In the genomic region with DNA sequence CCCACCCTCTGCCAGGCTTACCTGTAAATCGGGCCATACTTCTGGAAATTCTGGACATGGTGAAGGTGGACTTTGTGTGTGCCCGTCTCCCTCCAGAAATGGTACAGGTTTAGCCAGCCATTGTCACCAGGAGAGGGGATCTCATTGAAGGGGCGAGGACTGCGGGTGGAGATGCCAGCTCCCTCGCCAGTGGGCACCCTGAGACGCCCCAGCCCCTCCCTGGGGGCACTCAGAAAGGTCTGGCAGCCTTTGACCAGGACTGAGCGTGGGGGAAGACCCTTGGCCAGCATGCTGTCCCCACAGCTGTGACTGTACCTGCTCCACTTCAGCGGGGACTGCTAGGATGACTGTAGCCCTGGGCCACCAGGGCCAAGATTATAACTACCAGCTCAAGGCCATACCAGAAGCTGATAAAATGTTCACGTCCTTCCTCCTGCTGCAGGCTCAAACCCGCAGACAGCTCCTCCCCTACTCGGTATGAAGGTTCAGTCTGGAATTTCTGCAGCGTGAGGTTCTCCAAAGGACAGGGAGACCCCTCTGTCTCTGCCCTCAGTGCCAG, we compare ENCODE assay signal across 17 cellular contexts. TPM values are rescaled to one million over a fixed set of nuclear protein-coding genes. Genes with fewer than 3 reads are reported as not detected.
A peak's percentile ranks its signal among the peaks of the same experiment; 100 is the strongest.
DNase-seq lines count a peak whose midpoint lies in the region; ATAC-seq and TF ChIP-seq lines count a peak whose summit lies in the region.
"Had no signal": no experiment of that assay in that cellular context is flagged by ENCODE, and none has a peak within 500 bp of the region (broad histone marks: within the 10 kb centered on the region; RNA-seq: fewer than 3 reads in every experiment).

A gene (minus strand): TSS at position 351 of the 559 bp plus-strand sequence. CDS start 61 bp downstream, at position 290.

- H3K4me3 Mint-ChIP-seq in activated naive CD8-positive, alpha-beta T cell treated with anti-CD3 and anti-CD28 coated beads, Interleukin-2, amount 50 U/mL, for 24 hours = peak within 1 kb of the TSS; percentile 25
- H3K4me3 Mint-ChIP-seq in naive thymus-derived CD8-positive, alpha-beta T cell = peak within 1 kb of the TSS; percentile 11 to 72 (median 41)

- no peaks in the 10 kb centered on the region for H3K9me3 ChIP-seq in cardiac muscle cell (ENCODE audit: low read depth)
- no peaks in the 10 kb centered on the region for H3K9me3 ChIP-seq in right atrium auricular region
- H3K9me3 ChIP-seq in tibial nerve = no peaks in the 10 kb centered on the region
- H3K9me3 ChIP-seq in stomach = no peaks in the 10 kb centered on the region
- H3K9me3 ChIP-seq: pancreas had no signal

- H3K36me3 Mint-ChIP-seq in activated naive CD8-positive, alpha-beta T cell treated with anti-CD3 and anti-CD28 coated beads, Interleukin-2, amount 50 U/mL, for 24 hours (ENCODE audit: low read depth) = no peaks in the 10 kb centered on the region
- H3K36me3 Mint-ChIP-seq in naive thymus-derived CD8-positive, alpha-beta T cell = peaks cover 0 to 2% (median 0%) of the 10 kb centered on the region in 3 donors

- POLR2A ChIA-PET in naive thymus-derived CD8-positive, alpha-beta T cell (lab: Charles Lee) = no interaction called here

- H3K27me3 ChIP-seq in cardiac muscle cell (peaks cover 3% of the 10 kb centered on the region), right atrium auricular region (no peaks in the 10 kb centered on the region), tibial nerve (no peaks in the 10 kb centered on the region), stomach (peaks cover 0 to 64% (median 30%) of the 10 kb centered on the region in 3 donors)
- H3K27me3 ChIP-seq: pancreas had no signal

- H3K36me3 ChIP-seq in cardiac muscle cell = no peaks in the 10 kb centered on the region
- no peaks in the 10 kb centered on the region for H3K36me3 ChIP-seq in right atrium auricular region
- H3K36me3 ChIP-seq in tibial nerve = no peaks in the 10 kb centered on the region
- H3K36me3 ChIP-seq in stomach = no peaks in the 10 kb centered on the region
- H3K36me3 ChIP-seq: pancreas had no signal

- H3K4me3 ChIP-seq in cardiac muscle cell (peak within 1 kb of the TSS; percentile 33), right atrium auricular region (peak within 1 kb of the TSS in 1 of 2 donors; percentile 60), tibial nerve (peak within 1 kb of the TSS in 3 of 4 donors; percentile 45 to 82 (median 54)), stomach (peak within 1 kb of the TSS in 1 of 4 donors; percentile 66)

- no peak for ATAC-seq in activated naive CD8-positive, alpha-beta T cell treated with anti-CD3 and anti-CD28 coated beads, Interleukin-2, amount 50 U/mL, for 24 hours
- no peak for ATAC-seq in naive thymus-derived CD8-positive, alpha-beta T cell
- no peak for ATAC-seq in GM21529 (IDR thresholded peaks at IDR 0.05; ENCODE audit: unreplicated experiment)
- ATAC-seq in GM18907 (IDR thresholded peaks at IDR 0.05; ENCODE audit: unreplicated experiment) = no peak
- ATAC-seq: esophagus mucosa, pancreas had no signal

- 85 to 92% methylated on average over 12 of the region's 12 CpGs for WGBS in tibial nerve, 2 donors
- WGBS in stomach, 5 donors = 74 to 87% (median 83%) methylated on average over 12 of the region's 12 CpGs

- DNase-seq in cardiac muscle cell (ENCODE audit: low read depth in 1 of 2, low spot score in 1 of 2) = no peak
- DNase-seq in right atrium auricular region (ENCODE audit: low spot score) = no peak
- no peak for DNase-seq in activated naive CD8-positive, alpha-beta T cell treated with anti-CD3 and anti-CD28 coated beads, Interleukin-2, amount 50 U/mL, for 24 hours
- DNase-seq in naive thymus-derived CD8-positive, alpha-beta T cell = peak in 1 of 10 donors; percentile 34
- DNase-seq in tibial nerve (ENCODE audit: low spot score in 2 of 2) = no peak
- no peak for DNase-seq in stomach
- DNase-seq: activated gamma-delta T cell; DMS 273 treated with DMSO at 0.1 percent for 48 hours; IMR-90; NCI-H1105; NCI-H524; stimulated activated CD4-positive, alpha-beta T cell treated with anti-CD3 and anti-CD28 coated beads, Interleukin-15, amount 100 ng/mL, for 24 hours had no signal

- H3K9me3 Mint-ChIP-seq in activated naive CD8-positive, alpha-beta T cell treated with anti-CD3 and anti-CD28 coated beads, Interleukin-2, amount 50 U/mL, for 24 hours = no peaks in the 10 kb centered on the region
- H3K9me3 Mint-ChIP-seq in naive thymus-derived CD8-positive, alpha-beta T cell = no peaks in the 10 kb centered on the region

- TF ChIP-seq EP300 in tibial nerve (IDR thresholded peaks at IDR 0.05) = no peak
- TF ChIP-seq EP300 in stomach (IDR thresholded peaks at IDR 0.05) = no peak

- intact Hi-C loops in stomach (cut with DNase I; ENCODE audit: low total_unique reads) = no loop called here

- no peak within 1 kb of the TSS for H3K27ac Mint-ChIP-seq in activated naive CD8-positive, alpha-beta T cell treated with anti-CD3 and anti-CD28 coated beads, Interleukin-2, amount 50 U/mL, for 24 hours
- H3K27ac Mint-ChIP-seq in naive thymus-derived CD8-positive, alpha-beta T cell = no peak within 1 kb of the TSS

- no peak for TF ChIP-seq CTCF in cardiac muscle cell (IDR thresholded peaks at IDR 0.05; ENCODE audit: low read depth, low read length)
- no peak for TF ChIP-seq CTCF in right atrium auricular region (IDR thresholded peaks at IDR 0.05)
- no peak for TF ChIP-seq CTCF in tibial nerve (IDR thresholded peaks at IDR 0.05)
- no peak for TF ChIP-seq CTCF in stomach (IDR thresholded peaks at IDR 0.05)

- peaks cover 23% of the 10 kb centered on the region for H3K4me1 ChIP-seq in cardiac muscle cell (ENCODE audit: low read depth)
- H3K4me1 ChIP-seq in right atrium auricular region = peaks cover 0 to 14% of the 10 kb centered on the region in 2 donors
- peaks cover 0 to 21% (median 3%) of the 10 kb centered on the region in 4 donors for H3K4me1 ChIP-seq in tibial nerve
- H3K4me1 ChIP-seq in stomach = peaks cover 7 to 15% (median 12%) of the 10 kb centered on the region in 4 donors
- H3K4me1 ChIP-seq: pancreas had no signal

- TF ChIP-seq POLR2A in tibial nerve (IDR thresholded peaks at IDR 0.05) = no peak
- TF ChIP-seq POLR2A in stomach (IDR thresholded peaks at IDR 0.05) = no peak

- H3K4me1 Mint-ChIP-seq in activated naive CD8-positive, alpha-beta T cell treated with anti-CD3 and anti-CD28 coated beads, Interleukin-2, amount 50 U/mL, for 24 hours = peaks cover 6% of the 10 kb centered on the region
- peaks cover 0 to 8% (median 1%) of the 10 kb centered on the region in 4 donors for H3K4me1 Mint-ChIP-seq in naive thymus-derived CD8-positive, alpha-beta T cell

- H3K27ac ChIP-seq in cardiac muscle cell (peak within 1 kb of the TSS; percentile 1), right atrium auricular region (no peak within 1 kb of the TSS), tibial nerve (no peak within 1 kb of the TSS), stomach (no peak within 1 kb of the TSS)
- H3K27ac ChIP-seq: pancreas had no signal

- H3K27me3 Mint-ChIP-seq in activated naive CD8-positive, alpha-beta T cell treated with anti-CD3 and anti-CD28 coated beads, Interleukin-2, amount 50 U/mL, for 24 hours = peaks cover 44% of the 10 kb centered on the region
- peaks cover 10 to 42% (median 25%) of the 10 kb centered on the region in 5 donors for H3K27me3 Mint-ChIP-seq in naive thymus-derived CD8-positive, alpha-beta T cell

RNA-seq across cellular contexts. Expression of the gene that starts here (rescaled TPM):
- total RNA-seq in cardiac muscle cell (5.4 and 9.8 TPM in 2 replicates), right atrium auricular region (1 to 10 TPM in 1 of 2 donors, under 1 TPM in 1; 0.71 to 1.0 TPM), tibial nerve (1 to 10 TPM; 2.4 to 5.7 (median 4.1) TPM), stomach (1 to 10 TPM in 1 of 5 donors, not detected in 4; 3.9 TPM)
- polyA plus RNA-seq in cardiac muscle cell (11.2 and 13.0 TPM in 2 replicates), stomach (10 to 100 TPM in 1 of 3 donors, 1 to 10 TPM in 2; 2.5 to 10.2 (median 4.5) TPM)
- not detected for total RNA-seq in naive thymus-derived CD8-positive, alpha-beta T cell
- polyA plus RNA-seq in naive thymus-derived CD8-positive, alpha-beta T cell = not detected
- total RNA-seq: T-helper 1 cell treated with Interleukin-12 subunit alpha and Interleukin-12 subunit beta and Interleukin-4 antibody, amounts not matched to agents 30 ng/mL and 1 ng/mL, for 36 hours had no signal
